ENCODE assay signal across 29 cellular contexts in the genomic region with DNA sequence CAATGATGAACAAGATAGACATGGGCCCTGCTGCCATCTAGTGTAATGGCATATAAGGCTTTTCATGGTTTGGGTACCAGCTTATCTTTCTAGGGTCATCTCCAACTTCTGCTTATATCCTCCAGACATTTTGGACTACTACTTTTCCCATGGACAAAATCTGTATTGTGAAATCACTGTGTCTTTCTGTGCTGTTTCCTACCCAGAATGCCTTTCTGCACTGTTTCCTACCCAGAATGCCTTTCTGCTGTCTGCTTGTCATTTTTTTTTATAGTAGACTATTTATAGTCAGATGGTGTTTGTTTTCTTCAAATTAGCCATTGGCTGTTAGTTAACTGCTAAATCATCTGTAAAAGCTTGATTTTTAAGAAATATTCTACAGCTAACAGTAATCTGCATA.
"Had no signal": no experiment of that assay in that cellular context is flagged by ENCODE, and none has a peak within 500 bp of the region (broad histone marks: within the 10 kb centered on the region; RNA-seq: fewer than 3 reads in every experiment).

No MANE protein-coding gene starts in this region.

- H3K9me3 ChIP-seq: esophagus muscularis mucosa, left lung, sigmoid colon, suprapubic skin, tibial artery, upper lobe of right lung had no signal

- H3K27me3 Mint-ChIP-seq: activated CD4-positive, alpha-beta T cell treated with anti-CD3 and anti-CD28 coated beads for 36 hours; activated naive CD8-positive, alpha-beta T cell treated with anti-CD3 and anti-CD28 coated beads, Interleukin-2, amount 10 ng/mL, durations not matched to agents 7 days and 5 days; T-cell had no signal

- H3K27me3 ChIP-seq: brain microvascular endothelial cell, esophagus muscularis mucosa, left lung, sigmoid colon, suprapubic skin, tibial artery, upper lobe of right lung had no signal

- H3K4me1 ChIP-seq: left lung, sigmoid colon, suprapubic skin, tibial artery, upper lobe of right lung had no signal

- H3K27ac Mint-ChIP-seq: activated CD4-positive, alpha-beta T cell treated with anti-CD3 and anti-CD28 coated beads for 36 hours; activated naive CD4-positive, alpha-beta T cell treated with anti-CD3 and anti-CD28 coated beads for 36 hours; activated naive CD8-positive, alpha-beta T cell treated with anti-CD3 and anti-CD28 coated beads, Interleukin-2, amount 10 ng/mL, durations not matched to agents 7 days and 5 days; activated T-helper 1 cell treated with anti-CD3 and anti-CD28 coated beads, Interleukin-12 subunit alpha, Interleukin-12 subunit beta, Interleukin-2, Interleukin-4 antibody, amounts not matched to agents 30 ng/mL and 10 ng/mL and 1 ng/mL, durations not matched to agents 14 hours and 24 hours and 36 hours; natural killer cell; T-cell had no signal

- H3K36me3 ChIP-seq: brain microvascular endothelial cell had no signal

- DNase-seq: activated CD4-positive, alpha-beta T cell treated with anti-CD3 and anti-CD28 coated beads for 36 hours; activated CD4-positive, alpha-beta T cell treated with anti-CD3 and anti-CD28 coated beads, Interleukin-2, amount 50 U/mL, for 48 hours; activated CD4-positive, CD25-positive, alpha-beta regulatory T cell; activated CD8-positive, alpha-beta memory T cell treated with anti-CD3 and anti-CD28 coated beads, Interleukin-2, amount 50 U/mL, for 4 hours; activated effector memory CD4-positive, alpha-beta T cell treated with anti-CD3 and anti-CD28 coated beads, Interleukin-2, amount 50 U/mL, for 16 hours; activated naive CD4-positive, alpha-beta T cell treated with anti-CD3 and anti-CD28 coated beads for 36 hours; activated naive CD8-positive, alpha-beta T cell treated with anti-CD3 and anti-CD28 coated beads, Interleukin-2, amount 10 ng/mL, durations not matched to agents 7 days and 5 days; activated T-cell treated with anti-CD3 and anti-CD28 coated beads, Interleukin-2, amount 50 U/mL, for 1 hour; amniotic stem cell; brain microvascular endothelial cell; foreskin melanocyte; glutamatergic neuron; left lung; mesendoderm; natural killer cell; sigmoid colon; stimulated activated CD4-positive, alpha-beta T cell treated with anti-CD3 and anti-CD28 coated beads, Interleukin-15, amount 100 ng/mL, for 24 hours; stimulated activated CD4-positive, alpha-beta T cell treated with anti-CD3 and anti-CD28 coated beads, Interleukin-2, amount 100 ng/mL, for 24 hours; stimulated activated naive CD4-positive, alpha-beta T cell; T-cell; tibial artery; upper lobe of right lung had no signal

- H3K27ac ChIP-seq: brain microvascular endothelial cell, coronary artery, esophagus muscularis mucosa, left lung, sigmoid colon, suprapubic skin, tibial artery, upper lobe of right lung had no signal

- H3K9me3 Mint-ChIP-seq: activated naive CD4-positive, alpha-beta T cell treated with anti-CD3 and anti-CD28 coated beads for 36 hours; activated naive CD8-positive, alpha-beta T cell treated with anti-CD3 and anti-CD28 coated beads, Interleukin-2, amount 10 ng/mL, durations not matched to agents 7 days and 5 days; activated T-helper 1 cell treated with anti-CD3 and anti-CD28 coated beads, Interleukin-12 subunit alpha, Interleukin-12 subunit beta, Interleukin-2, Interleukin-4 antibody, amounts not matched to agents 30 ng/mL and 10 ng/mL and 1 ng/mL, durations not matched to agents 14 hours and 24 hours and 36 hours; natural killer cell; T-cell had no signal

- H3K4me3 ChIP-seq: coronary artery, esophagus muscularis mucosa, left lung, lung, sigmoid colon, suprapubic skin, tibial artery, upper lobe of right lung had no signal

- H3K4me3 Mint-ChIP-seq: activated CD4-positive, alpha-beta T cell treated with anti-CD3 and anti-CD28 coated beads for 36 hours; activated naive CD4-positive, alpha-beta T cell treated with anti-CD3 and anti-CD28 coated beads for 36 hours; activated naive CD8-positive, alpha-beta T cell treated with anti-CD3 and anti-CD28 coated beads, Interleukin-2, amount 10 ng/mL, durations not matched to agents 7 days and 5 days; activated T-helper 1 cell treated with anti-CD3 and anti-CD28 coated beads, Interleukin-12 subunit alpha, Interleukin-12 subunit beta, Interleukin-2, Interleukin-4 antibody, amounts not matched to agents 30 ng/mL and 10 ng/mL and 1 ng/mL, durations not matched to agents 14 hours and 24 hours and 36 hours; natural killer cell; T-cell had no signal

- ATAC-seq: activated CD4-positive, alpha-beta T cell treated with anti-CD3 and anti-CD28 coated beads for 36 hours; left lung; natural killer cell; T-cell; upper lobe of right lung had no signal

- H3K4me1 Mint-ChIP-seq: activated naive CD8-positive, alpha-beta T cell treated with anti-CD3 and anti-CD28 coated beads, Interleukin-2, amount 10 ng/mL, durations not matched to agents 7 days and 5 days had no signal

- FAIRE-seq: astrocyte, islet of Langerhans had no signal
